ENCODE assay signal across 17 cellular contexts in the genomic region with DNA sequence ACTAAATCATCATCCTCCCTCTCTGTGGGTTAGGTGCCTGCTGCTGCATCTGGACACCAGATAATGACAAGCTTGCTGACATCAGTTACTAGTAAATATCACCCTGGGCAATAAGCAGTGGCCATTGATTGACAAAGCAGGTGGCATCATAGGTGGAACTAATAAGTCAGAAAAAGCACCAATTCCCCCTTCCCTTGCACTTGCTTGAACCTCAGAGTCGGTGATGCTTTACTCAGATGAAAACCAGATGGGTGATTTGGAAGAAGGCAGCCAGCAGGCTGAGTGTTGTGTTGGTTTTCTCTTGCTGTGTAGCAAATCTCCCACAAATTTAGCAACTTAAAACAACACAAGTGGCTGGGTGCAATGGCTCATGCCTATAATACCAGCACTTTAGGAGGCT.
"Had no signal": no experiment of that assay in that cellular context is flagged by ENCODE, and none has a peak within 500 bp of the region (broad histone marks: within the 10 kb centered on the region; RNA-seq: fewer than 3 reads in every experiment).

No MANE protein-coding gene starts in this region.

- H3K9me3 ChIP-seq: upper lobe of right lung had no signal

- H3K4me1 Mint-ChIP-seq: activated CD8-positive, alpha-beta memory T cell treated with anti-CD3 and anti-CD28 coated beads, Interleukin-2, amount 10 ng/mL, durations not matched to agents 7 days and 5 days had no signal

- H3K4me1 ChIP-seq: upper lobe of right lung had no signal

- H3K27ac Mint-ChIP-seq: activated CD4-positive, alpha-beta memory T cell treated with anti-CD3 and anti-CD28 coated beads for 36 hours; activated CD8-positive, alpha-beta memory T cell treated with anti-CD3 and anti-CD28 coated beads, Interleukin-2, amount 10 ng/mL, durations not matched to agents 7 days and 5 days; activated naive CD4-positive, alpha-beta T cell treated with anti-CD3 and anti-CD28 coated beads for 36 hours; nephron progenitor cell had no signal

- H3K9me3 Mint-ChIP-seq: activated B cell treated with CpG ODN at 0.5 μM for 24 hours; activated CD4-positive, alpha-beta memory T cell treated with anti-CD3 and anti-CD28 coated beads for 36 hours; activated naive CD4-positive, alpha-beta T cell treated with anti-CD3 and anti-CD28 coated beads for 36 hours; immature natural killer cell; nephron progenitor cell had no signal

- ATAC-seq: activated CD8-positive, alpha-beta memory T cell treated with anti-CD3 and anti-CD28 coated beads, Interleukin-2, amount 10 ng/mL, durations not matched to agents 7 days and 5 days; sciatic nerve had no signal

- FAIRE-seq: colon had no signal

- H3K4me3 ChIP-seq: upper lobe of right lung had no signal

- H3K27me3 Mint-ChIP-seq: activated B cell treated with CpG ODN at 0.5 μM for 24 hours; activated CD4-positive, alpha-beta memory T cell treated with anti-CD3 and anti-CD28 coated beads for 36 hours; activated CD8-positive, alpha-beta memory T cell treated with anti-CD3 and anti-CD28 coated beads, Interleukin-2, amount 10 ng/mL, durations not matched to agents 7 days and 5 days had no signal

- H3K27me3 ChIP-seq: brain microvascular endothelial cell, upper lobe of right lung had no signal

- H3K4me3 Mint-ChIP-seq: activated CD4-positive, alpha-beta memory T cell treated with anti-CD3 and anti-CD28 coated beads for 36 hours; activated CD8-positive, alpha-beta memory T cell treated with anti-CD3 and anti-CD28 coated beads, Interleukin-2, amount 10 ng/mL, durations not matched to agents 7 days and 5 days; activated naive CD4-positive, alpha-beta T cell treated with anti-CD3 and anti-CD28 coated beads for 36 hours; immature natural killer cell; nephron progenitor cell had no signal

- DNase-seq: activated B cell treated with CpG ODN at 0.5 μM for 24 hours; activated CD4-positive, alpha-beta memory T cell treated with anti-CD3 and anti-CD28 coated beads for 36 hours; activated CD4-positive, alpha-beta T cell treated with anti-CD3 and anti-CD28 coated beads for 4 hours; activated CD8-positive, alpha-beta memory T cell treated with anti-CD3 and anti-CD28 coated beads, Interleukin-2, amount 10 ng/mL, durations not matched to agents 7 days and 5 days; activated naive CD4-positive, alpha-beta T cell treated with anti-CD3 and anti-CD28 coated beads for 36 hours; activated T-cell treated with anti-CD3 and anti-CD28 coated beads, Interleukin-2, amount 50 U/mL, for 1 hour; aorta; brain microvascular endothelial cell; central memory CD4-positive, alpha-beta T cell; immature natural killer cell; nephron progenitor cell; nucleus accumbens; stimulated activated CD4-positive, alpha-beta T cell treated with anti-CD3 and anti-CD28 coated beads, Interleukin-4, amount 100 ng/mL, for 24 hours; stimulated activated naive CD4-positive, alpha-beta T cell; upper lobe of right lung had no signal

- H3K27ac ChIP-seq: brain microvascular endothelial cell, upper lobe of right lung had no signal
